In genomic region chr16:50745940-50746339, GRCh38 we compare ENCODE assay signal across 25 cellular contexts. TPM values are rescaled to one million over a fixed set of nuclear protein-coding genes. Genes with fewer than 3 reads are reported as not detected.
DNase-seq lines count a peak whose midpoint lies in the region; ATAC-seq, FAIRE-seq and TF ChIP-seq lines count a peak whose summit lies in the region.
"Had no signal": no experiment of that assay in that cellular context is flagged by ENCODE, and none has a peak within 500 bp of the region (broad histone marks: within the 10 kb centered on the region; RNA-seq: fewer than 3 reads in every experiment).

No MANE protein-coding gene starts in this region.

- H3K9me3 Mint-ChIP-seq in activated naive CD4-positive, alpha-beta T cell treated with anti-CD3 and anti-CD28 coated beads for 36 hours: no peaks in the 10 kb centered on the region
- H3K9me3 Mint-ChIP-seq: CD14-positive monocyte; dendritic cell treated with granulocyte-macrophage colony-stimulating factor and Interleukin-4, amounts not matched to agents 40 ng/mL and 50 ng/mL, for 4 days had no signal

- no peak for TF ChIP-seq POLR2A in GM12878 (IDR thresholded peaks at IDR 0.05; ENCODE audit: low read depth, low read length)
- no peak for TF ChIP-seq POLR2A in spleen (IDR thresholded peaks at IDR 0.05)
- TF ChIP-seq POLR2A in GM12892 (IDR thresholded peaks at IDR 0.05; ENCODE audit: low read depth, low read length): no peak

- H3K27ac Mint-ChIP-seq in activated naive CD4-positive, alpha-beta T cell treated with anti-CD3 and anti-CD28 coated beads for 36 hours: peak overlapping the region; percentile 96
- peak overlapping the region; percentile 98 for H3K27ac Mint-ChIP-seq in T-helper 17 cell

- CTCF ChIA-PET in activated naive CD4-positive, alpha-beta T cell treated with anti-CD3 and anti-CD28 coated beads for 36 hours (lab: Charles Lee): interaction anchor here (0.7 to 22.8 kb wide), 10 partner anchors 8 to 391 kb away, joined by 3 to 532 read pairs (median 4); partner anchors contain the start of gene SNX20
- CTCF ChIA-PET in GM12878 (lab: Yijun Ruan, JAX): interaction anchor here (0.9 to 15.3 kb wide), 25 partner anchors 9 to 721 kb away, joined by 3 to 636 read pairs (median 6); partner anchors contain the start of genes CNEP1R1 and SNX20
- CTCF ChIA-PET in SK-N-SH (lab: Yijun Ruan, JAX): interaction anchor here (1.1 to 2.0 kb wide), 6 partner anchors 14 to 377 kb away, joined by 3 to 7 read pairs (median 4); partner anchors contain the start of gene BRD7

- TF ChIP-seq RAD21 in GM12878 (IDR thresholded peaks at IDR 0.05; ENCODE audit: insufficient read depth, low read depth, low read length) (no peak), SK-N-SH (IDR thresholded peaks at IDR 0.05; ENCODE audit: low read length) (no peak)

- H3K4me1 ChIP-seq in GM12878 (ENCODE audit: control insufficient read depth, insufficient read depth, low read length) (peaks cover 24% of the 10 kb centered on the region), spleen (peaks cover 61 to 90% (median 85%) of the 10 kb centered on the region in 6 donors), SK-N-SH (ENCODE audit: control insufficient read depth in 1 of 2, insufficient read depth in 2 of 2, low read depth in 1 of 2, low read length in 1 of 2) (peaks cover 10 to 12% of the 10 kb centered on the region in 2 experiments; a peak in 3 of 4 replicates)

- H3K9me2 ChIP-seq in SK-N-SH: no peaks in the 10 kb centered on the region

- no peak overlapping the region for H2AFZ ChIP-seq in GM12878 (ENCODE audit: control insufficient read depth, low read depth, low read length)
- no peak overlapping the region for H2AFZ ChIP-seq in SK-N-SH (ENCODE audit: low read depth)

- peak overlapping the region; percentile 79 for H3K4me2 ChIP-seq in GM12878 (ENCODE audit: control insufficient read depth, insufficient read depth)
- no peak overlapping the region for H3K4me2 ChIP-seq in SK-N-SH

- TF ChIP-seq CTCF in GM12878 (IDR thresholded peaks at IDR 0.05 in 2 of 3, conservative IDR thresholded peaks at IDR 0.05 in 1 of 3; ENCODE audit: control insufficient read depth in 2 of 3, extremely low read depth in 1 of 3, insufficient read depth in 1 of 3, low read depth in 3 of 3, low read length in 3 of 3) (no peak), spleen (IDR thresholded peaks at IDR 0.05 in 8 of 11, conservative IDR thresholded peaks at IDR 0.05 in 3 of 11) (no peak), SK-N-SH (IDR thresholded peaks at IDR 0.05) (no peak)

- H3K79me2 ChIP-seq in GM12878 (ENCODE audit: control insufficient read depth, insufficient read depth, low read length) (peaks cover 78% of the 10 kb centered on the region), SK-N-SH (ENCODE audit: insufficient read depth) (peaks cover 4% of the 10 kb centered on the region)

- H3K9me3 ChIP-seq in T-helper 17 cell (ENCODE audit: control insufficient read depth, low read length, poor library complexity, severe bottlenecking) (no peaks in the 10 kb centered on the region), GM12878 (replicated peaks; ENCODE audit: control insufficient read depth, insufficient read depth, low read length) (no peaks in the 10 kb centered on the region), spleen (no peaks in the 10 kb centered on the region), SK-N-SH (no peaks in the 10 kb centered on the region)
- H3K9me3 ChIP-seq: body of pancreas, gastroesophageal sphincter had no signal

- ATAC-seq in T-helper 17 cell (no peak), GM12878 (no peak), HG02588 (IDR thresholded peaks at IDR 0.05; ENCODE audit: unreplicated experiment) (no peak)
- ATAC-seq: body of pancreas, gastroesophageal sphincter, left colon had no signal

- H3F3A ChIP-seq in SK-N-SH (replicated peaks; ENCODE audit: insufficient read depth): peaks cover 8% of the 10 kb centered on the region

- H3K4me1 Mint-ChIP-seq in activated naive CD4-positive, alpha-beta T cell treated with anti-CD3 and anti-CD28 coated beads for 36 hours (ENCODE audit: low read depth): peaks cover 60% of the 10 kb centered on the region
- peaks cover 48% of the 10 kb centered on the region for H3K4me1 Mint-ChIP-seq in T-helper 17 cell

- peak; percentile 23 for DNase-seq in activated naive CD4-positive, alpha-beta T cell treated with anti-CD3 and anti-CD28 coated beads for 36 hours
- DNase-seq in activated naive CD4-positive, alpha-beta T cell treated with anti-CD3 and anti-CD28 coated beads, Interleukin-2, amount 50 U/mL, for 16 hours: no peak
- no peak for DNase-seq in T-helper 17 cell
- no peak for DNase-seq in GM12878 (ENCODE audit: low read depth, low spot score)
- DNase-seq in spleen: no peak
- no peak for DNase-seq in GM12892 (ENCODE audit: insufficient read length)
- no peak for DNase-seq in SK-N-SH
- DNase-seq: ACHN; activated gamma-delta T cell; body of pancreas; DMS79; IMR-90; left colon; midbrain; MM.1S; NCI-H1694 treated with DMSO at 0.1 percent for 48 hours; NCI-H345; stimulated activated CD4-positive, alpha-beta T cell treated with anti-CD3 and anti-CD28 coated beads, Interleukin-12 subunit alpha, Interleukin-12 subunit beta, amount 100 ng/mL, for 4 hours; stimulated activated naive CD4-positive, alpha-beta T cell treated with Interleukin-2 at 50 U/mL for 16 hours had no signal

- POLR2A ChIA-PET in GM12878 (lab: Charles Lee) (interaction anchor here (1.0 to 7.2 kb wide), 9 partner anchors 10 to 79 kb away, joined by 3 to 104 read pairs (median 17); partner anchors contain the start of genes NOD2 and SNX20), SK-N-SH (lab: Yijun Ruan, JAX) (no interaction called here)

- H3K27ac ChIP-seq in GM12878 (ENCODE audit: control insufficient read depth, insufficient read depth) (peak overlapping the region; percentile 75; the same call in 1 of the 2 replicates), spleen (peak overlapping the region; percentile 53 to 100 (median 98)), SK-N-SH (ENCODE audit: low read depth in 2 of 2, low read length in 1 of 2) (no peak overlapping the region)
- H3K27ac ChIP-seq: body of pancreas had no signal

- H3K4me3 ChIP-seq in GM12878: peak overlapping the region; percentile 39; the same call in 1 of the 2 replicates
- H3K4me3 ChIP-seq in spleen: peak overlapping the region in 2 of 8 donors; percentile 2 to 31
- no peak overlapping the region for H3K4me3 ChIP-seq in SK-N-SH (ENCODE audit: low read depth in 2 of 2, low read length in 1 of 2)
- H3K4me3 ChIP-seq: body of pancreas, gastroesophageal sphincter had no signal

- in situ Hi-C loops in GM12878 (cut with MboI): no loop called here

- 72% methylated on average over 4 of the region's 4 CpGs for WGBS in GM12878 (ENCODE audit: insufficient coverage, insufficient replicate concordance, low lambda C conversion rate, missing lambda C conversion rate)
- 73 to 90% (median 85%) methylated on average over 4 of the region's 4 CpGs for WGBS in spleen, 5 donors
- 82% methylated on average over 4 of the region's 4 CpGs for WGBS in SK-N-SH (ENCODE audit: low lambda C conversion rate)

- no peaks in the 10 kb centered on the region for H4K20me1 ChIP-seq in GM12878 (ENCODE audit: control insufficient read depth, insufficient read depth)
- no peaks in the 10 kb centered on the region for H4K20me1 ChIP-seq in SK-N-SH (ENCODE audit: insufficient read depth)

- FAIRE-seq in GM12878 (lab: Jason Lieb, UNC) (no peak), GM12892 (lab: Jason Lieb, UNC) (no peak)
- FAIRE-seq: H1, TTC549 had no signal

- H3K27me3 ChIP-seq in GM12878 (replicated peaks in 1 of 2; ENCODE audit: control insufficient read depth in 2 of 2, insufficient read depth in 2 of 2, low read length in 1 of 2) (no peaks in the 10 kb centered on the region), spleen (replicated peaks in 1 of 7) (no peaks in the 10 kb centered on the region), SK-N-SH (ENCODE audit: insufficient read depth) (no peaks in the 10 kb centered on the region)
- H3K27me3 ChIP-seq: body of pancreas, gastroesophageal sphincter had no signal

- H3K36me3 ChIP-seq in GM12878 (ENCODE audit: control insufficient read depth in 2 of 2, insufficient read depth in 2 of 2, low read length in 1 of 2): peaks cover 0 to 5% of the 10 kb centered on the region in 2 experiments; a peak in 1 of 4 replicates
- peaks cover 0 to 41% (median 12%) of the 10 kb centered on the region in 6 donors for H3K36me3 ChIP-seq in spleen
- H3K36me3 ChIP-seq in SK-N-SH (replicated peaks in 1 of 2; ENCODE audit: control insufficient read depth in 1 of 2, insufficient read depth in 2 of 2, low read length in 1 of 2): peaks cover 16 to 18% of the 10 kb centered on the region in 2 experiments

- no TSS peak for BruUV-seq in GM12878 (replicated peaks; lab: Mats Ljungman, UMichigan)

- H3K4me3 Mint-ChIP-seq in activated naive CD4-positive, alpha-beta T cell treated with anti-CD3 and anti-CD28 coated beads for 36 hours: peak overlapping the region; percentile 90
- peak overlapping the region; percentile 94 for H3K4me3 Mint-ChIP-seq in T-helper 17 cell

- RAD21 ChIA-PET in GM12878 (lab: Charles Lee; ENCODE audit: unreplicated experiment): interaction anchor here (0.6 to 13.0 kb wide), 20 partner anchors 9 to 788 kb away, joined by 3 to 578 read pairs (median 4); partner anchors contain the start of genes CNEP1R1, NOD2 and SNX20

- peak overlapping the region; percentile 30 for H3K9ac ChIP-seq in GM12878 (ENCODE audit: control insufficient read depth, insufficient read depth, low read length)
- no peak overlapping the region for H3K9ac ChIP-seq in SK-N-SH

- H3K36me3 Mint-ChIP-seq in activated naive CD4-positive, alpha-beta T cell treated with anti-CD3 and anti-CD28 coated beads for 36 hours (ENCODE audit: low read depth): peaks cover 28% of the 10 kb centered on the region
- peaks cover 16% of the 10 kb centered on the region for H3K36me3 Mint-ChIP-seq in T-helper 17 cell (ENCODE audit: low read depth)

- intact Hi-C loops in activated naive CD4-positive, alpha-beta T cell treated with anti-CD3 and anti-CD28 coated beads for 36 hours (cut with micrococcal nuclease): loop anchor here (2.0 to 5.0 kb wide), 6 partner anchors 36 to 721 kb away; partner anchors contain the start of gene CNEP1R1
- intact Hi-C loops in GM12878 (cut with micrococcal nuclease; ENCODE audit: unreplicated experiment) (loop anchor here (2.0 to 10.0 kb wide), 5 partner anchors 61 to 591 kb away; partner anchors contain the start of genes BRD7, NKD1 and TENT4B), spleen (cut with DNase I; ENCODE audit: low total_unique reads) (loop anchor here (5.0 kb wide), 1 partner anchor 79 kb away; no protein-coding TSS in a partner anchor)

- SMC1A ChIA-PET in GM12878 (lab: Charles Lee; ENCODE audit: uncharacterized antibody, unreplicated experiment): interaction anchor here (0.7 to 19.1 kb wide), 22 partner anchors 8 to 679 kb away, joined by 3 to 600 read pairs (median 4); partner anchors contain the start of genes NOD2 and SNX20

- H3K27me3 Mint-ChIP-seq in activated naive CD4-positive, alpha-beta T cell treated with anti-CD3 and anti-CD28 coated beads for 36 hours (ENCODE audit: low read depth): no peaks in the 10 kb centered on the region
- H3K27me3 Mint-ChIP-seq in T-helper 17 cell: no peaks in the 10 kb centered on the region
- H3K27me3 Mint-ChIP-seq: dendritic cell treated with granulocyte-macrophage colony-stimulating factor and Interleukin-4, amounts not matched to agents 40 ng/mL and 50 ng/mL, for 4 days had no signal

- TF ChIP-seq EP300 in GM12878 (IDR thresholded peaks at IDR 0.05; ENCODE audit: borderline replicate concordance in 1 of 2, control insufficient read depth in 1 of 2, low read depth in 2 of 2, low read length in 2 of 2) (no peak), SK-N-SH (IDR thresholded peaks at IDR 0.05; ENCODE audit: borderline replicate concordance in 1 of 2, low read depth in 1 of 2, low read length in 1 of 2) (no peak)

RNA-seq across cellular contexts. Expression of gene CYLD, which starts 4.1 kb away (rescaled TPM):
- 10 to 100 TPM; 70.8 to 71.9 TPM for total RNA-seq in activated naive CD4-positive, alpha-beta T cell treated with anti-CD3 and anti-CD28 coated beads for 36 hours
- total RNA-seq in T-helper 17 cell (100 to 1,000 TPM; 411 to 412 TPM), GM12878 (2014; rRNA removed) (46.6 and 63.5 TPM in 2 replicates), GM12878 (2014; rRNA removed; fragmentation: Illumina TruSeq; extraction: Trizol) (58.5 and 58.7 TPM in 2 replicates), GM12878 (2021) (58.8 and 63.2 TPM in 2 replicates), spleen (100 to 1,000 TPM in 6 of 7 donors, 10 to 100 TPM in 1; 90.3 to 133 (median 108) TPM)
- 411 and 416 TPM in 2 replicates for total RNA-seq in GM12878 (2013; cell fraction: nucleolus; rRNA removed)
- 31.6 TPM for polyA plus RNA-seq in GM12878 (2011; ENCODE audit: low read depth)
- polyA plus RNA-seq in GM12878 (2011; rRNA removed) (106 and 150 TPM in 2 replicates), GM12878 (2014; fragmentation: Illumina TruSeq; extraction: Trizol) (51.6 and 60.5 TPM in 2 replicates), GM12878 (2014; fragmentation: Nextera tagmentation; extraction: Ambion mirVana) (10 to 100 TPM; 19.2 to 27.0 TPM), GM12878 (2014; rRNA removed) (26.5 and 31.5 TPM in 2 replicates), GM12878 (2016; fragmentation: Nextera tagmentation; extraction: Ambion mirVana) (10 to 100 TPM; 44.6 to 45.6 TPM), spleen (10 to 100 TPM; 19.9 to 31.0 (median 30.7) TPM), SK-N-SH (2012; rRNA removed) (6.5 and 8.9 TPM in 2 replicates)
- polyA plus RNA-seq in GM12878 (2011; cell fraction: cytosol; rRNA removed): 44.6 and 53.8 TPM in 2 replicates
- 92.8 and 95.4 TPM in 2 replicates for polyA plus RNA-seq in GM12878 (2011; cell fraction: nucleus; rRNA removed)
- 41.1 and 47.6 TPM in 2 replicates for polyA plus RNA-seq in GM12878 (2012)
- 108 and 113 TPM in 2 replicates for polyA minus RNA-seq in GM12878 (2011; rRNA and poly(A)+ RNA removed)
- polyA minus RNA-seq in GM12878 (2011; cell fraction: cytosol; rRNA and poly(A)+ RNA removed): 38.9 and 51.6 TPM in 2 replicates
- 121 and 158 TPM in 2 replicates for polyA minus RNA-seq in GM12878 (2011; cell fraction: nucleus; rRNA and poly(A)+ RNA removed)
- 62.8 TPM for polyA plus RNA-seq in GM12892 (2012; ENCODE audit: missing spikeins)
- polyA plus RNA-seq in SK-N-SH (2012; cell fraction: cytosol; rRNA removed): 10.1 and 11.0 TPM in 2 replicates
- polyA plus RNA-seq in SK-N-SH (2012; cell fraction: nucleus; rRNA removed): 6.1 and 10.5 TPM in 2 replicates

RNA-seq across cellular contexts. Expression of gene NOD2, which starts 52.5 kb away (rescaled TPM):
- total RNA-seq in activated naive CD4-positive, alpha-beta T cell treated with anti-CD3 and anti-CD28 coated beads for 36 hours: 1 to 10 TPM; 1.2 to 1.7 TPM
- 10 to 100 TPM in 1 of 2 donors, 1 to 10 TPM in 1; 9.4 to 16.6 TPM for total RNA-seq in T-helper 17 cell
- 190 and 241 TPM in 2 replicates for total RNA-seq in GM12878 (2013; cell fraction: nucleolus; rRNA removed)
- total RNA-seq in GM12878 (2014; rRNA removed): 9.9 and 13.4 TPM in 2 replicates
- 5.8 and 6.9 TPM in 2 replicates for total RNA-seq in GM12878 (2014; rRNA removed; fragmentation: Illumina TruSeq; extraction: Trizol)
- 12.8 and 13.3 TPM in 2 replicates for total RNA-seq in GM12878 (2021)
- polyA plus RNA-seq in GM12878 (2011; ENCODE audit: low read depth): 4.5 TPM
- polyA plus RNA-seq in GM12878 (2011; rRNA removed): 10.4 and 18.6 TPM in 2 replicates
- polyA plus RNA-seq in GM12878 (2011; cell fraction: cytosol; rRNA removed): 24.3 and 24.8 TPM in 2 replicates
- 58.1 and 59.5 TPM in 2 replicates for polyA plus RNA-seq in GM12878 (2011; cell fraction: nucleus; rRNA removed)
- 8.1 and 9.0 TPM in 2 replicates for polyA plus RNA-seq in GM12878 (2012)
- 6.6 and 7.6 TPM in 2 replicates for polyA plus RNA-seq in GM12878 (2014; fragmentation: Illumina TruSeq; extraction: Trizol)
- polyA plus RNA-seq in GM12878 (2014; fragmentation: Nextera tagmentation; extraction: Ambion mirVana): 1 to 10 TPM; 1.0 to 1.6 TPM
- 9.9 and 11.6 TPM in 2 replicates for polyA plus RNA-seq in GM12878 (2014; rRNA removed)
- polyA plus RNA-seq in GM12878 (2016; fragmentation: Nextera tagmentation; extraction: Ambion mirVana): 1 to 10 TPM; 4.3 to 4.5 TPM
- polyA minus RNA-seq in GM12878 (2011; rRNA and poly(A)+ RNA removed): 39.9 and 63.9 TPM in 2 replicates
- polyA minus RNA-seq in GM12878 (2011; cell fraction: cytosol; rRNA and poly(A)+ RNA removed): 13.1 and 17.5 TPM in 2 replicates
- polyA minus RNA-seq in GM12878 (2011; cell fraction: nucleus; rRNA and poly(A)+ RNA removed): 39.9 and 55.8 TPM in 2 replicates
- total RNA-seq in spleen: 10 to 100 TPM in 3 of 7 donors, 1 to 10 TPM in 4; 5.6 to 23.2 (median 9.9) TPM
- 1 to 10 TPM in 2 of 3 donors, under 1 TPM in 1; 0.41 to 2.8 (median 2.3) TPM for polyA plus RNA-seq in spleen
- 7.8 TPM for polyA plus RNA-seq in GM12892 (2012; ENCODE audit: missing spikeins)
- not detected in 2 replicates for polyA plus RNA-seq in SK-N-SH (2012; rRNA removed)
- polyA plus RNA-seq in SK-N-SH (2012; cell fraction: cytosol; rRNA removed): under 0.01 and 0.01 TPM in 2 replicates
- polyA plus RNA-seq in SK-N-SH (2012; cell fraction: nucleus; rRNA removed): 0.05 TPM in 1 of 2 replicates, not detected in the other
- total RNA-seq: IMR-90 had no signal
- polyA plus RNA-seq: IMR-90 had no signal

Comparison
In these comparisons a context has a peak if more than half of its experiments do, and no peak if none do; other contexts are left out.
1. H3K27ac ChIP-seq: peak in GM12878 (single experiment) and spleen (8 of 8); none in SK-N-SH (0 of 2).